ENCODE assay signal across 7 cellular contexts in the genomic region with DNA sequence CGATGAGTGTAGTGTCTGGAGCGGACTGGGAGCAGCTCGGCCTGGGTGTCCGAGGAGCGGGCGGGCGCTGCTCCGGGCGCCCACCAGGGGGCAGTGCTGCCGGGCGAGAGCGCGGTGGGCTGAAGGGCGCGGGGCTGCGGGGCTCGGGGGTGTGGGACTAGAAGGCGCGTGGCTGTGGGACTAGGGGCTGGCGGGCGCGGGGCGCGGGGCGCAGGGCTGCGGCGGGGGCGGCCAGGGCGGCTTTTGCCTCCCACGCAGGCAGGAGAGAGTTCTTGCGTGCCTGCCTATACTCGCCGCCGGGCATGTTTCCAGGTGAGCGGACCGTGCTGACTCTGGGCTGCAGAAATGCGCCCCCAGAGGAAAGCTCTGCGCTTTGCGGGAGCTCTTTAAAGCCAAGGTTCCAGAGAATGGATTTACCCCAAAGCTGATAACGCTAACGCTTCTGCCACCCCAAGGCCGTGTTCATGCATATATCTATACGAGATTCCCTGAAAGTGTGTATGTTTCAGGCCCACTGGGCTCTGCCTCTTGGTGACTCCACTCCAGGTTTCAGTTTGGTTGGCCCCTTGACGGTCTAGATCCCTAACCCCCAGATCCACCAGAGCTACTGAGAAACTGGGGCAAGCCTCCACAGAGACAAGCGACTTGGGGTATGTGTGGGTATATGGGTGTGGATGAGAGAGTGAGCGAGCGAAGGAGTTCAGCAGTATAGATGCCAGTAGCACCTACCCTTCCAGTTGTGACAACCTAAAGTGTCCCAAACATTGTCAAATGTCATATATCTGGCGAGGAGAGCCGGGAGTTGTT. TPM values are rescaled to one million over a fixed set of nuclear protein-coding genes. Genes with fewer than 3 reads are reported as not detected.
A peak's percentile ranks its signal among the peaks of the same experiment; 100 is the strongest.
DNase-seq lines count a peak whose midpoint lies in the region; ATAC-seq and TF ChIP-seq lines count a peak whose summit lies in the region.

No MANE protein-coding gene starts in this region.

- no peaks in the 10 kb centered on the region for H3K27me3 ChIP-seq in lower lobe of right lung (ENCODE audit: low read depth)

- H3K36me3 ChIP-seq in lower lobe of right lung: no peaks in the 10 kb centered on the region

- DNase-seq in NCI-H146 treated with DMSO at 0.1 percent for 48 hours (lab: John Stamatoyannopoulos, UW; ENCODE audit: unreplicated experiment) (peak; percentile 46), dermis microvascular lymphatic vessel endothelial cell (ENCODE audit: low read depth in 2 of 2) (peak; percentile 36 to 65), lower lobe of right lung (peak; percentile 70)
- peak; percentile 64 for DNase-seq in activated CD4-positive, alpha-beta T cell treated with anti-CD3 and anti-CD28 coated beads, Interleukin-2, amount 50 U/mL, for 1 hour
- peak; percentile 60 to 68 for DNase-seq in stimulated activated CD4-positive, alpha-beta T cell treated with anti-CD3 and anti-CD28 coated beads, Interleukin-4, amount 100 ng/mL, for 4 hours

- no peaks in the 10 kb centered on the region for H3K4me1 ChIP-seq in lower lobe of right lung

- peak; percentile 84 for ATAC-seq in GM18499 (IDR thresholded peaks at IDR 0.05; ENCODE audit: insufficient read depth, unreplicated experiment)
- ATAC-seq in HG02763 (IDR thresholded peaks at IDR 0.05; ENCODE audit: unreplicated experiment): peak; percentile 89
- peak; percentile 94 to 95 for ATAC-seq in lower lobe of right lung

- H3K4me3 ChIP-seq in lower lobe of right lung: peak overlapping the region; percentile 61

- TF ChIP-seq CTCF in lower lobe of right lung (IDR thresholded peaks at IDR 0.05): peak; percentile 84

- no peak overlapping the region for H3K27ac ChIP-seq in lower lobe of right lung

- intact Hi-C loops in lower lobe of right lung (cut with DNase I): no loop called here

- no peaks in the 10 kb centered on the region for H3K9me3 ChIP-seq in lower lobe of right lung

RNA-seq across cellular contexts. Expression of gene ACER2, which starts 56.2 kb away (rescaled TPM):
- total RNA-seq in dermis microvascular lymphatic vessel endothelial cell (5.0 and 7.8 TPM in 2 replicates), lower lobe of right lung (5.9 TPM)
